Comparison of ENCODE assay signal across 24 cellular contexts in the genomic region with DNA sequence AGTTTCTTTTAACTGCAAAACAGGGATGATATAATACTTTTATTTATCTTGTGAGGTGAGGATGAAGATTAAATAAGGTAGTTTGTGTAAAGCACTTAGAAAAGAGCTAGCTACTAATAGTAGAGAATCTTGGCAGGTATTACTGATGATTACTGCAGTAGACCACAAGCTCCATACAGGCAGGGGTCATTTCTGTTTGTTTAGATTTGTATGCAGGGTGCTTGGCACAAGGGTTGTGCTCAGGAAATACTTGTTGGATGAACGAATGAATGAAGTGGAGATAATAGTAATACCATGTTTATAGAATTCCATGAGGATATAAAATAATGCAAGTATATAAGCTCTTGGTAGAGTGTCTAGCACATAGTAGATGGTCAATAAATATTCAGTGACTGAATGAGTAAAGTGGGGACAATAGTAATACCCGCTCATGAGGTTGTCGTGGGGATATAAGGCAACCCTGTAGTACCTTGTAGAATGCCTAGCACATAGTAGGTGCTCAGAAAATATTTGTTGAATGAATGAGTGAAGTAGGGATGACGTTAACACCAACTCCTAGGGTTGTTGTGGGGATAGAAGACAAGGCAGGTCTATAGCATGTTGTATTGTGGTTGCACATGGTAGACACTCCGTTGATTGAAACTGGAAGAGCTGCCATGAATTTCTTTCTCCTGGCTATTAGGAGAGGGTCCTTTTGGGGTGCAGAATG.
A peak's percentile ranks its signal among the peaks of the same experiment; 100 is the strongest.
DNase-seq lines count a peak whose midpoint lies in the region; ATAC-seq, FAIRE-seq and TF ChIP-seq lines count a peak whose summit lies in the region.
"Had no signal": no experiment of that assay in that cellular context is flagged by ENCODE, and none has a peak within 500 bp of the region (broad histone marks: within the 10 kb centered on the region; RNA-seq: fewer than 3 reads in every experiment).

No MANE protein-coding gene starts in this region.

- H3K36me3 ChIP-seq in brain microvascular endothelial cell (replicated peaks) = peaks cover 20% of the 10 kb centered on the region
- H3K36me3 ChIP-seq: neural progenitor cell had no signal

- H3K36me3 Mint-ChIP-seq in T-helper 2 cell treated with Interferon-gamma antibody and Interleukin-4, amounts not matched to agents 5 μg/mL and 100 μg/mL, for 36 hours (ENCODE audit: low read depth) = peaks cover 40% of the 10 kb centered on the region
- H3K36me3 Mint-ChIP-seq in T-helper 17 cell (ENCODE audit: low read depth) = no peaks in the 10 kb centered on the region
- H3K36me3 Mint-ChIP-seq in immature natural killer cell = peaks cover 4 to 10% (median 9%) of the 10 kb centered on the region in 3 donors

- H3K27me3 Mint-ChIP-seq in T-helper 2 cell treated with Interferon-gamma antibody and Interleukin-4, amounts not matched to agents 5 μg/mL and 100 μg/mL, for 36 hours (ENCODE audit: low read depth) = no peaks in the 10 kb centered on the region
- H3K27me3 Mint-ChIP-seq in T-helper 17 cell (no peaks in the 10 kb centered on the region), immature natural killer cell (ENCODE audit: low read depth in 3 of 3) (peaks cover 0 to 1% (median 0%) of the 10 kb centered on the region in 3 donors)

- no peak for FAIRE-seq in HTR-8/SVneo (lab: Jason Lieb, UNC)

- H3K27me3 ChIP-seq in brain microvascular endothelial cell (replicated peaks) = no peaks in the 10 kb centered on the region
- H3K27me3 ChIP-seq: BE2C, neural progenitor cell, upper lobe of left lung had no signal

- peak overlapping the region; percentile 42 for H3K27ac Mint-ChIP-seq in T-helper 2 cell treated with Interferon-gamma antibody and Interleukin-4, amounts not matched to agents 5 μg/mL and 100 μg/mL, for 36 hours
- H3K27ac Mint-ChIP-seq in T-helper 17 cell (peak overlapping the region; percentile 92), immature natural killer cell (peak overlapping the region in 4 of 6 donors; percentile 11 to 90 (median 73))
- H3K27ac Mint-ChIP-seq: endodermal cell, neural progenitor cell had no signal

- DNase-seq in T-helper 2 cell treated with Interferon-gamma antibody and Interleukin-4, amounts not matched to agents 5 μg/mL and 100 μg/mL, for 36 hours (ENCODE audit: low spot score) = no peak
- no peak for DNase-seq in T-helper 2 cell
- no peak for DNase-seq in T-helper 17 cell
- no peak for DNase-seq in immature natural killer cell
- no peak for DNase-seq in HTR-8/SVneo (ENCODE audit: insufficient read length, low spot score)
- DNase-seq in anterior cingulate cortex (lab: John Stamatoyannopoulos, UW) = no peak
- no peak for DNase-seq in brain microvascular endothelial cell
- DNase-seq: 8988T; activated CD4-positive, CD25-positive, alpha-beta regulatory T cell; activated gamma-delta T cell; BE2C; DMS 273 treated with DMSO at 0.1 percent for 48 hours; endodermal cell; glutamatergic neuron; GM23248; midbrain; NCI-H1417 treated with DMSO at 0.1 percent for 48 hours; NCI-H510A treated with DMSO at 0.1 percent for 48 hours; psoas muscle; T-helper 9 cell; upper lobe of left lung had no signal

- no peak overlapping the region for H3K4me3 Mint-ChIP-seq in T-helper 2 cell treated with Interferon-gamma antibody and Interleukin-4, amounts not matched to agents 5 μg/mL and 100 μg/mL, for 36 hours
- H3K4me3 Mint-ChIP-seq in T-helper 17 cell = no peak overlapping the region
- H3K4me3 Mint-ChIP-seq in immature natural killer cell = peak overlapping the region in 3 of 5 donors; percentile 28 to 81 (median 73)
- H3K4me3 Mint-ChIP-seq: endodermal cell, neural progenitor cell had no signal

- H3K9me3 ChIP-seq in T-helper 17 cell (ENCODE audit: control insufficient read depth, low read length, poor library complexity, severe bottlenecking) = no peaks in the 10 kb centered on the region
- H3K9me3 ChIP-seq: BE2C, psoas muscle, upper lobe of left lung had no signal

- no peak for ATAC-seq in T-helper 17 cell
- ATAC-seq: psoas muscle had no signal

- in situ Hi-C loops in brain microvascular endothelial cell (cut with HindIII; ENCODE audit: low pct_ligation_motif_present, low sequenced_read_pairs) = no loop called here

- TF ChIP-seq CTCF in C4-2B (conservative IDR thresholded peaks at IDR 0.05) (no peak), brain microvascular endothelial cell (IDR thresholded peaks at IDR 0.05; ENCODE audit: low read depth, low read length, missing control alignments) (no peak)

- peaks cover 26% of the 10 kb centered on the region for H3K4me1 Mint-ChIP-seq in T-helper 2 cell treated with Interferon-gamma antibody and Interleukin-4, amounts not matched to agents 5 μg/mL and 100 μg/mL, for 36 hours (ENCODE audit: low read depth)
- H3K4me1 Mint-ChIP-seq in T-helper 17 cell (peaks cover 19% of the 10 kb centered on the region), immature natural killer cell (peaks cover 32 to 38% of the 10 kb centered on the region in 2 donors)

- H3K4me3 ChIP-seq in brain microvascular endothelial cell (ENCODE audit: low read depth, low read length) = no peak overlapping the region
- H3K4me3 ChIP-seq: GM23248, neural progenitor cell, psoas muscle, smooth muscle cell, upper lobe of left lung had no signal

- H3K9me3 Mint-ChIP-seq in T-helper 2 cell treated with Interferon-gamma antibody and Interleukin-4, amounts not matched to agents 5 μg/mL and 100 μg/mL, for 36 hours = no peaks in the 10 kb centered on the region
- H3K9me3 Mint-ChIP-seq in immature natural killer cell = no peaks in the 10 kb centered on the region
- H3K9me3 Mint-ChIP-seq: endodermal cell, neural progenitor cell had no signal

- H3K27ac ChIP-seq in C4-2B (peak overlapping the region; percentile 100), brain microvascular endothelial cell (no peak overlapping the region)
- H3K27ac ChIP-seq: GM23248, neural progenitor cell, psoas muscle, upper lobe of left lung had no signal

Comparison
In these comparisons a context has a peak if more than half of its experiments do, and no peak if none do; other contexts are left out.
1. H3K27ac Mint-ChIP-seq: peak in every context shown above with its lines; median percentile 92 in T-helper 17 cell; 73 in immature natural killer cell; 42 in T-helper 2 cell treated with Interferon-gamma antibody and Interleukin-4, amounts not matched to agents 5 μg/mL and 100 μg/mL, for 36 hours.
2. H3K4me3 Mint-ChIP-seq: peak in immature natural killer cell (3 of 5); none in T-helper 2 cell treated with Interferon-gamma antibody and Interleukin-4, amounts not matched to agents 5 μg/mL and 100 μg/mL, for 36 hours (single experiment) and T-helper 17 cell (single experiment).